ENCODE assay signal across 1 cellular context in genomic region chr19:39448271-39448670, GRCh38.
TF ChIP-seq lines count a peak whose summit lies in the region.

No MANE protein-coding gene starts in this region.

TF ChIP-seq in WTC11, 78 proteins besides CTCF, POLR2A, EP300 and RAD21 (continued from another document):
- TF ChIP-seq HMGXB4 (CRISPR knock-in tag; IDR thresholded peaks at IDR 0.05) (no peak), ZNF263 (CRISPR knock-in tag; IDR thresholded peaks at IDR 0.05; ENCODE audit: low read depth) (no peak), SOX15 (CRISPR knock-in tag; IDR thresholded peaks at IDR 0.05) (no peak), ATF1 (CRISPR knock-in tag; IDR thresholded peaks at IDR 0.05) (no peak), NR2C2 (CRISPR knock-in tag; IDR thresholded peaks at IDR 0.05) (no peak), ZNF532 (CRISPR knock-in tag; IDR thresholded peaks at IDR 0.05; ENCODE audit: borderline replicate concordance) (no peak), CBFB (CRISPR knock-in tag; IDR thresholded peaks at IDR 0.05; ENCODE audit: low read depth) (no peak), SMAD3 (CRISPR knock-in tag; IDR thresholded peaks at IDR 0.05; ENCODE audit: borderline replicate concordance) (no peak), CREM (CRISPR knock-in tag; IDR thresholded peaks at IDR 0.05) (no peak)
